26 cellular contexts compared by ENCODE assay signal in genomic region chr7:156334636-156335035, GRCh38.
DNase-seq lines count a peak whose midpoint lies in the region; ATAC-seq and TF ChIP-seq lines count a peak whose summit lies in the region.
"Had no signal": no experiment of that assay in that cellular context is flagged by ENCODE, and none has a peak within 500 bp of the region (broad histone marks: within the 10 kb centered on the region; RNA-seq: fewer than 3 reads in every experiment).

No MANE protein-coding gene starts in this region.

- no peak overlapping the region for H3K4me3 ChIP-seq in lung
- H3K4me3 ChIP-seq: hepatocyte, K562, pancreas, SJSA1 had no signal

- DNase-seq in activated CD4-positive, alpha-beta T cell treated with anti-CD3 and anti-CD28 coated beads for 48 hours = peak; percentile 19
- DNase-seq in activated CD4-positive, alpha-beta T cell treated with anti-CD3 and anti-CD28 coated beads for 4 hours = no peak
- DNase-seq in HT1080 (ENCODE audit: low read depth) (peak; percentile 70), lung (ENCODE audit: low spot score) (peak; percentile 36), NCI-H345 (lab: John Stamatoyannopoulos, UW) (no peak), globus pallidus (ENCODE audit: low spot score) (no peak)
- DNase-seq in effector CD8-positive, alpha-beta T cell (lab: John Stamatoyannopoulos, UW) = no peak
- DNase-seq: 8988T; activated CD8-positive, alpha-beta memory T cell treated with anti-CD3 and anti-CD28 coated beads, Interleukin-2, amount 10 ng/mL, durations not matched to agents 7 days and 5 days; activated effector memory CD4-positive, alpha-beta T cell treated with Interleukin-2 at 50 U/mL for 16 hours; CD4-positive, alpha-beta T cell; foreskin melanocyte; HCEC 1CT; left ventricle myocardium superior; NCI-H1436 treated with DMSO at 0.1 percent for 48 hours; NCI-H510A treated with DMSO at 0.1 percent for 48 hours; NK-92 treated with Interleukin-12 subunit alpha and Interleukin-12 subunit beta, amount 100 ng/mL, for 24 hours; pancreas; stimulated activated CD4-positive, alpha-beta T cell treated with anti-CD3 and anti-CD28 coated beads, Interleukin-4, amount 100 ng/mL, for 24 hours; stimulated activated naive CD8-positive, alpha-beta T cell treated with anti-CD3 and anti-CD28 coated beads, Interleukin-15, Interleukin-2, amounts not matched to agents 100 U/mL and 50 U/mL, for 24 hours; T-helper 1 cell had no signal

- no peaks in the 10 kb centered on the region for H3K4me1 Mint-ChIP-seq in activated T-helper 17 cell treated with anti-CD3 and anti-CD28 coated beads, Interleukin-2, amount 50 U/mL, for 72 hours
- H3K4me1 Mint-ChIP-seq: activated CD8-positive, alpha-beta memory T cell treated with anti-CD3 and anti-CD28 coated beads, Interleukin-2, amount 10 ng/mL, durations not matched to agents 7 days and 5 days had no signal

- no peaks in the 10 kb centered on the region for H3K4me1 ChIP-seq in lung (ENCODE audit: control insufficient read depth in 2 of 2, insufficient read depth in 2 of 2, low read length in 2 of 2)
- H3K4me1 ChIP-seq: pancreas, SJSA1 had no signal

- TF ChIP-seq CTCF in lung (IDR thresholded peaks at IDR 0.05; ENCODE audit: control extremely low read depth, extremely low read depth) = no peak

- WGBS in lung, 2 donors = 75 to 86% methylated on average over 5 of the region's 5 CpGs

- H3K9me3 ChIP-seq in lung (ENCODE audit: control insufficient read depth in 2 of 2, insufficient read depth in 1 of 2, low read length in 1 of 2) = peaks cover 0 to 6% of the 10 kb centered on the region in 2 donors
- H3K9me3 ChIP-seq: pancreas, SJSA1 had no signal

- no peaks in the 10 kb centered on the region for H3K36me3 Mint-ChIP-seq in activated T-helper 17 cell treated with anti-CD3 and anti-CD28 coated beads, Interleukin-2, amount 50 U/mL, for 72 hours (ENCODE audit: low read depth)
- H3K36me3 Mint-ChIP-seq: activated CD8-positive, alpha-beta memory T cell treated with anti-CD3 and anti-CD28 coated beads, Interleukin-2, amount 10 ng/mL, durations not matched to agents 7 days and 5 days; natural killer cell treated with Interleukin-12 subunit alpha and Interleukin-12 subunit beta and Interleukin-15 and Interleukin-18, amount 100 ng/mL, for 72 hours had no signal

- no peaks in the 10 kb centered on the region for H3K36me3 ChIP-seq in lung (ENCODE audit: control insufficient read depth in 2 of 2, insufficient read depth in 2 of 2, low read length in 2 of 2)
- H3K36me3 ChIP-seq: pancreas, SJSA1 had no signal

- peaks cover 4% of the 10 kb centered on the region for H3K27me3 Mint-ChIP-seq in activated T-helper 17 cell treated with anti-CD3 and anti-CD28 coated beads, Interleukin-2, amount 50 U/mL, for 72 hours

- H3K27me3 ChIP-seq in lung (ENCODE audit: control insufficient read depth, insufficient read depth) = no peaks in the 10 kb centered on the region
- H3K27me3 ChIP-seq: hepatocyte, pancreas had no signal

- no peak overlapping the region for H3K27ac ChIP-seq in lung (ENCODE audit: low read depth in 1 of 2, low read length in 1 of 2)
- H3K27ac ChIP-seq: hepatocyte, pancreas, SJSA1 had no signal

- peak; percentile 37 for ATAC-seq in activated T-helper 17 cell treated with anti-CD3 and anti-CD28 coated beads, Interleukin-2, amount 50 U/mL, for 72 hours (replicated peaks)
- no peak for ATAC-seq in lung (ENCODE audit: insufficient read depth, low FRiP score)
- ATAC-seq: activated CD8-positive, alpha-beta memory T cell treated with anti-CD3 and anti-CD28 coated beads, Interleukin-2, amount 10 ng/mL, durations not matched to agents 7 days and 5 days; K562; left ventricle myocardium superior; pancreas; stimulated activated naive CD8-positive, alpha-beta T cell treated with anti-CD3 and anti-CD28 coated beads, Interleukin-15, Interleukin-2, amounts not matched to agents 100 U/mL and 50 U/mL, for 24 hours had no signal

- H3K27ac Mint-ChIP-seq in activated T-helper 17 cell treated with anti-CD3 and anti-CD28 coated beads, Interleukin-2, amount 50 U/mL, for 72 hours = no peak overlapping the region
- H3K27ac Mint-ChIP-seq: activated CD8-positive, alpha-beta memory T cell treated with anti-CD3 and anti-CD28 coated beads, Interleukin-2, amount 10 ng/mL, durations not matched to agents 7 days and 5 days; CD4-positive, alpha-beta T cell; natural killer cell treated with Interleukin-12 subunit alpha and Interleukin-12 subunit beta and Interleukin-15 and Interleukin-18, amount 100 ng/mL, for 72 hours had no signal

- H3K9me3 Mint-ChIP-seq in activated T-helper 17 cell treated with anti-CD3 and anti-CD28 coated beads, Interleukin-2, amount 50 U/mL, for 72 hours = no peaks in the 10 kb centered on the region
- H3K9me3 Mint-ChIP-seq: CD4-positive, alpha-beta T cell had no signal

- no peak overlapping the region for H3K4me3 Mint-ChIP-seq in activated T-helper 17 cell treated with anti-CD3 and anti-CD28 coated beads, Interleukin-2, amount 50 U/mL, for 72 hours
- H3K4me3 Mint-ChIP-seq: activated CD8-positive, alpha-beta memory T cell treated with anti-CD3 and anti-CD28 coated beads, Interleukin-2, amount 10 ng/mL, durations not matched to agents 7 days and 5 days; CD4-positive, alpha-beta T cell; natural killer cell treated with Interleukin-12 subunit alpha and Interleukin-12 subunit beta and Interleukin-15 and Interleukin-18, amount 100 ng/mL, for 72 hours had no signal

Comparison
In these comparisons a context has a peak if more than half of its experiments do, and no peak if none do; other contexts are left out.
1. DNase-seq: peak in activated CD4-positive, alpha-beta T cell treated with anti-CD3 and anti-CD28 coated beads for 48 hours (single experiment), HT1080 (single experiment) and lung (single experiment); none in activated CD4-positive, alpha-beta T cell treated with anti-CD3 and anti-CD28 coated beads for 4 hours (0 of 2), NCI-H345 (single experiment), effector CD8-positive, alpha-beta T cell (single experiment) and globus pallidus (single experiment).